ENCODE assay signal across 1 cellular context in the genomic region with DNA sequence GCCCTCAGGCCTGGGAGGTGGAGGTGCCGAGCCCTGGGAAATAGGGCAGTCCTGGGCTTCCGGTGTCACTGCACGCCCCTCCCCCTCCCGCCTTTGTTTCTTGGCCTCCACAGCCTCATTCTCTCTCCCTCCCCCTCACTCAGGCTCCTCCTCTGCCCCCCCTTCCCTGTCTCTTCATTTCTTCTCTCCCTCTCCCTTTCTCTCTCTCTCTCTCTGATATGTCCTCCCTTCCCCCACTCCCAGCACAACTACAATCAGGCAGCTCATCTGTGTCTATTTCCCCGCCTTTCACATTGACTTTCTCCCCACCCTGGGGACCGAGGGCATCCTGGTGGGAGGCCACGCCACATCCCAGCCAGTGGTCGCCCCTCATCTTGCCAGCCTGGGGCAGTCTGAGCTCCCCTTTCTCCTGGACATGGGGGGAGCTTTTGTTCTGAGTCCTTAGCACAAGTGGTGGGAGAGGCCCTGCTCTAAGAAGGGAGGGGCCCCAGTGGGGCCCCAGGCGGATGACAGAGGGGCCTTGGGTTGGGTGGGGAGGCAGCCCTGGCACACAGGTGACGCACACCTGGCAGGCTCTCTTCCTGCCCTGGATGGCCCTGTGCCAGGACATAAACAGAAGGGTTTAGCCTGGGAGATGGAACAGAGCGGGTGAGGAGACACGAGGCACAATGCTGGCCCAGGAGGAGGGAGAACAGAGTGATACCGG.
A peak's percentile ranks its signal among the peaks of the same experiment; 100 is the strongest.
TF ChIP-seq lines count a peak whose summit lies in the region.

No MANE protein-coding gene starts in this region.

TF ChIP-seq in K562, 482 proteins besides CTCF, POLR2A, EP300 and RAD21 (continued from another document and continues in another):
- TF ChIP-seq, protein P1, sequence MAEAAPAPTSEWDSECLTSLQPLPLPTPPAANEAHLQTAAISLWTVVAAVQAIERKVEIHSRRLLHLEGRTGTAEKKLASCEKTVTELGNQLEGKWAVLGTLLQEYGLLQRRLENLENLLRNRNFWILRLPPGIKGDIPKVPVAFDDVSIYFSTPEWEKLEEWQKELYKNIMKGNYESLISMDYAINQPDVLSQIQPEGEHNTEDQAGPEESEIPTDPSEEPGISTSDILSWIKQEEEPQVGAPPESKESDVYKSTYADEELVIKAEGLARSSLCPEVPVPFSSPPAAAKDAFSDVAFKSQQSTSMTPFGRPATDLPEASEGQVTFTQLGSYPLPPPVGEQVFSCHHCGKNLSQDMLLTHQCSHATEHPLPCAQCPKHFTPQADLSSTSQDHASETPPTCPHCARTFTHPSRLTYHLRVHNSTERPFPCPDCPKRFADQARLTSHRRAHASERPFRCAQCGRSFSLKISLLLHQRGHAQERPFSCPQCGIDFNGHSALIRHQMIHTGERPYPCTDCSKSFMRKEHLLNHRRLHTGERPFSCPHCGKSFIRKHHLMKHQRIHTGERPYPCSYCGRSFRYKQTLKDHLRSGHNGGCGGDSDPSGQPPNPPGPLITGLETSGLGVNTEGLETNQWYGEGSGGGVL (CRISPR knock-in tag; IDR thresholded peaks at IDR 0.05) = no peak
- TF ChIP-seq ZNF589 (CRISPR knock-in tag; IDR thresholded peaks at IDR 0.05; ENCODE audit: low read depth) (no peak), ZNF695 (CRISPR knock-in tag; IDR thresholded peaks at IDR 0.05) (no peak), BRF2 (IDR thresholded peaks at IDR 0.05; ENCODE audit: borderline replicate concordance, insufficient read depth, insufficient read length) (no peak), TRIM25 (IDR thresholded peaks at IDR 0.05; ENCODE audit: borderline replicate concordance) (peak; percentile 82; the same call in 1 of the 2 replicates), RUNX1 (IDR thresholded peaks at IDR 0.05; ENCODE audit: low read depth) (no peak), PHF20 (IDR thresholded peaks at IDR 0.05; ENCODE audit: partially characterized antibody) (peak; percentile 65), ZFP1 (CRISPR knock-in tag; IDR thresholded peaks at IDR 0.05) (no peak), BACH1 (tag; IDR thresholded peaks at IDR 0.05) (no peak), HMGN3 (IDR thresholded peaks at IDR 0.05; ENCODE audit: borderline replicate concordance, extremely low read depth, insufficient read length, low read depth, low read length) (no peak), NFIC (IDR thresholded peaks at IDR 0.05) (peak; percentile 47), ZNF707 (CRISPR knock-in tag; conservative IDR thresholded peaks at IDR 0.05) (no peak), ZNF239 (CRISPR knock-in tag; IDR thresholded peaks at IDR 0.05) (no peak), DPF2 (IDR thresholded peaks at IDR 0.05) (peak; percentile 92), ZNF57 (CRISPR knock-in tag; IDR thresholded peaks at IDR 0.05) (no peak), IRF9 (tag; IDR thresholded peaks at IDR 0.05) (no peak), HNRNPUL1 (IDR thresholded peaks at IDR 0.05; ENCODE audit: low read length) (no peak), GABPB2 (CRISPR knock-in tag; conservative IDR thresholded peaks at IDR 0.05) (no peak), TEAD2 (tag; IDR thresholded peaks at IDR 0.05) (no peak), MAX (CRISPR knock-in tag; IDR thresholded peaks at IDR 0.05) (no peak), ZNF146 (CRISPR knock-in tag; IDR thresholded peaks at IDR 0.05; ENCODE audit: unreplicated experiment) (no peak), ESRRB (CRISPR knock-in tag; IDR thresholded peaks at IDR 0.05; ENCODE audit: borderline replicate concordance) (no peak), SAFB2 (IDR thresholded peaks at IDR 0.05; ENCODE audit: borderline replicate concordance, low read depth, low read length, severe bottlenecking) (no peak), KDM5B (IDR thresholded peaks at IDR 0.05; ENCODE audit: insufficient replicate concordance, low read depth, low read length) (no peak), RNF219 (CRISPR knock-in tag; IDR thresholded peaks at IDR 0.05) (no peak), MIER1 (IDR thresholded peaks at IDR 0.05; ENCODE audit: low read depth) (no peak; the same call in 1 of the 2 replicates), ZNF143 (CRISPR knock-in tag; IDR thresholded peaks at IDR 0.05) (no peak), ZFP30 (CRISPR knock-in tag; IDR thresholded peaks at IDR 0.05; ENCODE audit: borderline replicate concordance) (no peak), TAF7 (tag; IDR thresholded peaks at IDR 0.05) (no peak), HLTF (IDR thresholded peaks at IDR 0.05) (peak; percentile 87), CEBPG (CRISPR knock-in tag; IDR thresholded peaks at IDR 0.05) (no peak), CEBPG (tag; conservative IDR thresholded peaks at IDR 0.05 in 1 of 2, IDR thresholded peaks at IDR 0.05 in 1 of 2) (no peak), SIN3A (IDR thresholded peaks at IDR 0.05; ENCODE audit: borderline replicate concordance in 2 of 2, control insufficient read depth in 1 of 2, low read depth in 2 of 2, low read length in 2 of 2) (no peak), ZNF134 (CRISPR knock-in tag; conservative IDR thresholded peaks at IDR 0.05) (no peak), ELK3 (CRISPR knock-in tag; IDR thresholded peaks at IDR 0.05) (no peak), POU5F1 (IDR thresholded peaks at IDR 0.05; ENCODE audit: borderline replicate concordance, low read depth, low read length, partially characterized antibody) (no peak), POLR2AphosphoS2 (IDR thresholded peaks at IDR 0.05; ENCODE audit: low read length) (no peak)
- TF ChIP-seq, protein P2, sequence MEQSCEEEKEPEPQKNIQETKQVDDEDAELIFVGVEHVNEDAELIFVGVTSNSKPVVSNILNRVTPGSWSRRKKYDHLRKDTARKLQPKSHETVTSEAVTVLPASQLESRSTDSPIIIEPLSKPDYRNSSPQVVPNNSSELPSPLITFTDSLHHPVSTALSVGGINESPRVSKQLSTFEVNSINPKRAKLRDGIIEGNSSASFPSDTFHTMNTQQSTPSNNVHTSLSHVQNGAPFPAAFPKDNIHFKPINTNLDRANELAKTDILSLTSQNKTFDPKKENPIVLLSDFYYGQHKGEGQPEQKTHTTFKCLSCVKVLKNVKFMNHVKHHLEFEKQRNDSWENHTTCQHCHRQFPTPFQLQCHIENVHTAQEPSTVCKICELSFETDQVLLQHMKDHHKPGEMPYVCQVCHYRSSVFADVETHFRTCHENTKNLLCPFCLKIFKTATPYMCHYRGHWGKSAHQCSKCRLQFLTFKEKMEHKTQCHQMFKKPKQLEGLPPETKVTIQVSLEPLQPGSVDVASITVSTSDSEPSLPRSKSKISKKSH (CRISPR knock-in tag; IDR thresholded peaks at IDR 0.05) = no peak
- TF ChIP-seq, protein P3, sequence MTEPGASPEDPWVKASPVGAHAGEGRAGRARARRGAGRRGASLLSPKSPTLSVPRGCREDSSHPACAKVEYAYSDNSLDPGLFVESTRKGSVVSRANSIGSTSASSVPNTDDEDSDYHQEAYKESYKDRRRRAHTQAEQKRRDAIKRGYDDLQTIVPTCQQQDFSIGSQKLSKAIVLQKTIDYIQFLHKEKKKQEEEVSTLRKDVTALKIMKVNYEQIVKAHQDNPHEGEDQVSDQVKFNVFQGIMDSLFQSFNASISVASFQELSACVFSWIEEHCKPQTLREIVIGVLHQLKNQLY (CRISPR knock-in tag; conservative IDR thresholded peaks at IDR 0.05) = no peak
- TF ChIP-seq, protein P4, sequence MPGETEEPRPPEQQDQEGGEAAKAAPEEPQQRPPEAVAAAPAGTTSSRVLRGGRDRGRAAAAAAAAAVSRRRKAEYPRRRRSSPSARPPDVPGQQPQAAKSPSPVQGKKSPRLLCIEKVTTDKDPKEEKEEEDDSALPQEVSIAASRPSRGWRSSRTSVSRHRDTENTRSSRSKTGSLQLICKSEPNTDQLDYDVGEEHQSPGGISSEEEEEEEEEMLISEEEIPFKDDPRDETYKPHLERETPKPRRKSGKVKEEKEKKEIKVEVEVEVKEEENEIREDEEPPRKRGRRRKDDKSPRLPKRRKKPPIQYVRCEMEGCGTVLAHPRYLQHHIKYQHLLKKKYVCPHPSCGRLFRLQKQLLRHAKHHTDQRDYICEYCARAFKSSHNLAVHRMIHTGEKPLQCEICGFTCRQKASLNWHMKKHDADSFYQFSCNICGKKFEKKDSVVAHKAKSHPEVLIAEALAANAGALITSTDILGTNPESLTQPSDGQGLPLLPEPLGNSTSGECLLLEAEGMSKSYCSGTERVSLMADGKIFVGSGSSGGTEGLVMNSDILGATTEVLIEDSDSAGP (CRISPR knock-in tag; IDR thresholded peaks at IDR 0.05) = no peak
- TF ChIP-seq, protein P5, sequence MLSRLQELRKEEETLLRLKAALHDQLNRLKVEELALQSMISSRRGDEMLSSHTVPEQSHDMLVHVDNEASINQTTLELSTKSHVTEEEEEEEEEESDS (CRISPR knock-in tag; IDR thresholded peaks at IDR 0.05) = no peak
- TF ChIP-seq, protein P6, sequence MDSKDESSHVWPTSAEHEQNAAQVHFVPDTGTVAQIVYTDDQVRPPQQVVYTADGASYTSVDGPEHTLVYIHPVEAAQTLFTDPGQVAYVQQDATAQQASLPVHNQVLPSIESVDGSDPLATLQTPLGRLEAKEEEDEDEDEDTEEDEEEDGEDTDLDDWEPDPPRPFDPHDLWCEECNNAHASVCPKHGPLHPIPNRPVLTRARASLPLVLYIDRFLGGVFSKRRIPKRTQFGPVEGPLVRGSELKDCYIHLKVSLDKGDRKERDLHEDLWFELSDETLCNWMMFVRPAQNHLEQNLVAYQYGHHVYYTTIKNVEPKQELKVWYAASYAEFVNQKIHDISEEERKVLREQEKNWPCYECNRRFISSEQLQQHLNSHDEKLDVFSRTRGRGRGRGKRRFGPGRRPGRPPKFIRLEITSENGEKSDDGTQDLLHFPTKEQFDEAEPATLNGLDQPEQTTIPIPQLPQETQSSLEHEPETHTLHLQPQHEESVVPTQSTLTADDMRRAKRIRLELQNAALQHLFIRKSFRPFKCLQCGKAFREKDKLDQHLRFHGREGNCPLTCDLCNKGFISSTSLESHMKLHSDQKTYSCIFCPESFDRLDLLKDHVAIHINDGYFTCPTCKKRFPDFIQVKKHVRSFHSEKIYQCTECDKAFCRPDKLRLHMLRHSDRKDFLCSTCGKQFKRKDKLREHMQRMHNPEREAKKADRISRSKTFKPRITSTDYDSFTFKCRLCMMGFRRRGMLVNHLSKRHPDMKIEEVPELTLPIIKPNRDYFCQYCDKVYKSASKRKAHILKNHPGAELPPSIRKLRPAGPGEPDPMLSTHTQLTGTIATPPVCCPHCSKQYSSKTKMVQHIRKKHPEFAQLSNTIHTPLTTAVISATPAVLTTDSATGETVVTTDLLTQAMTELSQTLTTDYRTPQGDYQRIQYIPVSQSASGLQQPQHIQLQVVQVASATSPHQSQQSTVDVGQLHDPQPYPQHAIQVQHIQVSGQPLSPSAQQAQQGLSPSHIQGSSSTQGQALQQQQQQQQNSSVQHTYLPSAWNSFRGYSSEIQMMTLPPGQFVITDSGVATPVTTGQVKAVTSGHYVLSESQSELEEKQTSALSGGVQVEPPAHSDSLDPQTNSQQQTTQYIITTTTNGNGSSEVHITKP (IDR thresholded peaks at IDR 0.05; ENCODE audit: partially characterized antibody) = peak; percentile 75
